In genomic region chr7:149822353-149822943, GRCh38 we compare ENCODE assay signal across 1 cellular context.
TF ChIP-seq lines count a peak whose summit lies in the region.

No MANE protein-coding gene starts in this region.

TF ChIP-seq in HEK293, 187 proteins besides CTCF, POLR2A, EP300 and RAD21 (continued from another document):
- TF ChIP-seq ZNF394 (tag by site-specific recombination; IDR thresholded peaks at IDR 0.05; ENCODE audit: borderline replicate concordance) (peak; percentile 84; the same call in 1 of the 2 replicates), ZNF174 (tag by site-specific recombination; IDR thresholded peaks at IDR 0.05) (no peak)
